ENCODE assay signal across 20 cellular contexts in genomic region chr10:56012146-56012545, GRCh38.
A peak's percentile ranks its signal among the peaks of the same experiment; 100 is the strongest.
DNase-seq lines count a peak whose midpoint lies in the region; ATAC-seq, FAIRE-seq and TF ChIP-seq lines count a peak whose summit lies in the region.
"Had no signal": no experiment of that assay in that cellular context is flagged by ENCODE, and none has a peak within 500 bp of the region (broad histone marks: within the 10 kb centered on the region; RNA-seq: fewer than 3 reads in every experiment).

No MANE protein-coding gene starts in this region.

- intact Hi-C loops in naive thymus-derived CD4-positive, alpha-beta T cell (cut with micrococcal nuclease), result no loop called here
- intact Hi-C loops in OCI-LY7 (cut with micrococcal nuclease; ENCODE audit: unreplicated experiment), result no loop called here

- no peaks in the 10 kb centered on the region for H3K27me3 Mint-ChIP-seq in activated CD4-positive, alpha-beta T cell treated with anti-CD3 and anti-CD28 coated beads, Interleukin-2, amount 10 ng/mL, durations not matched to agents 7 days and 5 days
- no peaks in the 10 kb centered on the region for H3K27me3 Mint-ChIP-seq in naive thymus-derived CD4-positive, alpha-beta T cell
- H3K27me3 Mint-ChIP-seq: CD4-positive, alpha-beta memory T cell had no signal

- peaks cover 0 to 4% of the 10 kb centered on the region in 2 experiments for H3K4me1 ChIP-seq in trophoblast cell (ENCODE audit: control insufficient read depth in 1 of 2, insufficient read depth in 2 of 2, low read length in 2 of 2)
- no peaks in the 10 kb centered on the region for H3K4me1 ChIP-seq in naive thymus-derived CD4-positive, alpha-beta T cell (ENCODE audit: control insufficient read depth in 2 of 2, insufficient read depth in 2 of 2, low read length in 2 of 2)
- no peaks in the 10 kb centered on the region for H3K4me1 ChIP-seq in OCI-LY7 (ENCODE audit: insufficient read depth, low read length, poor library complexity, severe bottlenecking)
- H3K4me1 ChIP-seq: HAP-1 had no signal

- no peaks in the 10 kb centered on the region for H3K79me1 ChIP-seq in trophoblast cell (ENCODE audit: low read length)

- no peak overlapping the region for H3K27ac Mint-ChIP-seq in activated CD4-positive, alpha-beta T cell treated with anti-CD3 and anti-CD28 coated beads, Interleukin-2, amount 10 ng/mL, durations not matched to agents 7 days and 5 days
- no peak overlapping the region for H3K27ac Mint-ChIP-seq in naive thymus-derived CD4-positive, alpha-beta T cell
- H3K27ac Mint-ChIP-seq: CD4-positive, alpha-beta memory T cell; HFFc6 had no signal

- H3K9me3 Mint-ChIP-seq in activated CD4-positive, alpha-beta T cell treated with anti-CD3 and anti-CD28 coated beads, Interleukin-2, amount 10 ng/mL, durations not matched to agents 7 days and 5 days, result peaks cover 9% of the 10 kb centered on the region
- H3K9me3 Mint-ChIP-seq in naive thymus-derived CD4-positive, alpha-beta T cell, result peaks cover 0 to 24% (median 4%) of the 10 kb centered on the region in 11 donors

- no peak for TF ChIP-seq CTCF in bronchial epithelial cell (IDR thresholded peaks at IDR 0.05; ENCODE audit: insufficient read depth, low read length, severe bottlenecking)
- no peak for TF ChIP-seq CTCF in epithelial cell of esophagus (IDR thresholded peaks at IDR 0.05; ENCODE audit: insufficient read depth, low read depth, low read length, missing control alignments)
- TF ChIP-seq CTCF in OCI-LY7 (conservative IDR thresholded peaks at IDR 0.05; ENCODE audit: low read length), result no peak

- H3K4ac ChIP-seq in trophoblast cell (ENCODE audit: low read depth, low read length), result no peak overlapping the region

- H4K8ac ChIP-seq in trophoblast cell (ENCODE audit: low read depth, low read length), result no peak overlapping the region

- no peaks in the 10 kb centered on the region for H3K4me1 Mint-ChIP-seq in activated CD4-positive, alpha-beta T cell treated with anti-CD3 and anti-CD28 coated beads, Interleukin-2, amount 10 ng/mL, durations not matched to agents 7 days and 5 days
- H3K4me1 Mint-ChIP-seq in naive thymus-derived CD4-positive, alpha-beta T cell, result no peaks in the 10 kb centered on the region
- H3K4me1 Mint-ChIP-seq: CD4-positive, alpha-beta memory T cell had no signal

- DNase-seq in H54 (ENCODE audit: insufficient read length, low spot score), result no peak
- DNase-seq in bronchial epithelial cell (ENCODE audit: low read depth), result peak; percentile 23
- DNase-seq in epithelial cell of esophagus (ENCODE audit: low read depth), result peak; percentile 31
- peak; percentile 13 to 54 for DNase-seq in trophoblast cell
- DNase-seq in hypothalamus (lab: John Stamatoyannopoulos, UW), result no peak
- DNase-seq in activated CD4-positive, alpha-beta T cell treated with anti-CD3 and anti-CD28 coated beads, Interleukin-2, amount 10 ng/mL, durations not matched to agents 7 days and 5 days, result no peak
- no peak for DNase-seq in naive thymus-derived CD4-positive, alpha-beta T cell
- no peak for DNase-seq in OCI-LY7 (ENCODE audit: low spot score)
- DNase-seq: C1 segment of cervical spinal cord, Calu3, COR-L47, DMS53, DMS79 treated with DMSO at 0.1 percent for 48 hours, GM23248, HFFc6 had no signal

- no peak overlapping the region for H3K18ac ChIP-seq in trophoblast cell (ENCODE audit: low read length)

- H3K4me3 ChIP-seq in bronchial epithelial cell (ENCODE audit: low read depth, low read length), result no peak overlapping the region
- H3K4me3 ChIP-seq in epithelial cell of esophagus (ENCODE audit: low read length), result no peak overlapping the region
- H3K4me3 ChIP-seq in trophoblast cell (ENCODE audit: low read depth, low read length), result no peak overlapping the region
- H3K4me3 ChIP-seq in naive thymus-derived CD4-positive, alpha-beta T cell (ENCODE audit: low read length), result no peak overlapping the region
- H3K4me3 ChIP-seq in OCI-LY7 (ENCODE audit: low read depth, low read length, poor library complexity, severe bottlenecking), result no peak overlapping the region
- H3K4me3 ChIP-seq: GM23248, HAP-1 had no signal

- CTCF ChIA-PET in activated CD4-positive, alpha-beta T cell treated with anti-CD3 and anti-CD28 coated beads, Interleukin-2, amount 10 ng/mL, durations not matched to agents 7 days and 5 days (lab: Charles Lee), result no interaction called here
- CTCF ChIA-PET in naive thymus-derived CD4-positive, alpha-beta T cell (lab: Charles Lee), result no interaction called here
- CTCF ChIA-PET in OCI-LY7 (lab: Charles Lee; ENCODE audit: unreplicated experiment), result no interaction called here

- POLR2A ChIA-PET in activated CD4-positive, alpha-beta T cell treated with anti-CD3 and anti-CD28 coated beads, Interleukin-2, amount 10 ng/mL, durations not matched to agents 7 days and 5 days (lab: Charles Lee), result no interaction called here
- POLR2A ChIA-PET in naive thymus-derived CD4-positive, alpha-beta T cell (lab: Charles Lee), result no interaction called here
- POLR2A ChIA-PET in OCI-LY7 (lab: Charles Lee), result interaction anchor here (0.5 to 1.1 kb wide), 2 partner anchors 15 to 1666 kb away, joined by 3 read pairs; no protein-coding TSS in a partner anchor

- H3K36me3 Mint-ChIP-seq in activated CD4-positive, alpha-beta T cell treated with anti-CD3 and anti-CD28 coated beads, Interleukin-2, amount 10 ng/mL, durations not matched to agents 7 days and 5 days (ENCODE audit: low read depth), result no peaks in the 10 kb centered on the region
- no peaks in the 10 kb centered on the region for H3K36me3 Mint-ChIP-seq in naive thymus-derived CD4-positive, alpha-beta T cell
- H3K36me3 Mint-ChIP-seq: CD4-positive, alpha-beta memory T cell had no signal

- H2BK12ac ChIP-seq in trophoblast cell (ENCODE audit: low read length), result no peak overlapping the region

- no peaks in the 10 kb centered on the region for H4K20me1 ChIP-seq in OCI-LY7 (ENCODE audit: insufficient read depth, low read length)

- H3K27ac ChIP-seq in trophoblast cell (ENCODE audit: low read depth, low read length) (no peak overlapping the region), OCI-LY7 (ENCODE audit: low read depth, low read length, poor library complexity, severe bottlenecking) (no peak overlapping the region)
- no peak overlapping the region for H3K27ac ChIP-seq in naive thymus-derived CD4-positive, alpha-beta T cell (ENCODE audit: low read depth, low read length)
- H3K27ac ChIP-seq: GM23248 had no signal

- no peaks in the 10 kb centered on the region for H3K27me3 ChIP-seq in bronchial epithelial cell (ENCODE audit: control insufficient read depth, insufficient read depth, low read length)
- no peaks in the 10 kb centered on the region for H3K27me3 ChIP-seq in trophoblast cell (ENCODE audit: insufficient read depth, low read length)
- H3K27me3 ChIP-seq in naive thymus-derived CD4-positive, alpha-beta T cell (ENCODE audit: control insufficient read depth in 2 of 2, insufficient read depth in 2 of 2, low read length in 2 of 2), result no peaks in the 10 kb centered on the region

- no peak for TF ChIP-seq POLR2A in H54 (IDR thresholded peaks at IDR 0.05; ENCODE audit: low read depth, low read length)

- H2AK5ac ChIP-seq in trophoblast cell (ENCODE audit: low read length), result no peak overlapping the region

- H3K4me2 ChIP-seq in trophoblast cell (ENCODE audit: low read length), result no peak overlapping the region
- H3K4me2 ChIP-seq in OCI-LY7 (ENCODE audit: low read length), result no peak overlapping the region

- FAIRE-seq in H54 (lab: Jason Lieb, UNC), result peak; percentile 15
- FAIRE-seq in bronchial epithelial cell (lab: Jason Lieb, UNC), result no peak
- FAIRE-seq: G401.6, GM12892, GM19239 had no signal

- H3K14ac ChIP-seq in trophoblast cell (ENCODE audit: low read length), result no peak overlapping the region

- H4K91ac ChIP-seq in trophoblast cell (ENCODE audit: low read depth, low read length), result no peak overlapping the region

- no TSS peak for BruUV-seq in OCI-LY7 (replicated peaks; lab: Mats Ljungman, UMichigan)

- H2AFZ ChIP-seq in trophoblast cell (ENCODE audit: insufficient read depth, low read length, poor library complexity) (no peak overlapping the region), OCI-LY7 (ENCODE audit: low read length) (no peak overlapping the region)
- H2AFZ ChIP-seq: GM23248 had no signal

- no peaks in the 10 kb centered on the region for H3K36me3 ChIP-seq in bronchial epithelial cell (ENCODE audit: control insufficient read depth, insufficient read depth, low read length)
- no peaks in the 10 kb centered on the region for H3K36me3 ChIP-seq in trophoblast cell (ENCODE audit: control insufficient read depth in 1 of 2, insufficient read depth in 2 of 2, low read length in 2 of 2)
- no peaks in the 10 kb centered on the region for H3K36me3 ChIP-seq in naive thymus-derived CD4-positive, alpha-beta T cell (ENCODE audit: control insufficient read depth in 2 of 3, insufficient read depth in 3 of 3, low read length in 3 of 3)
- H3K36me3 ChIP-seq in OCI-LY7 (ENCODE audit: insufficient read depth, low read length), result no peaks in the 10 kb centered on the region
- H3K36me3 ChIP-seq: HAP-1 had no signal

- no peak overlapping the region for H3K4me3 Mint-ChIP-seq in activated CD4-positive, alpha-beta T cell treated with anti-CD3 and anti-CD28 coated beads, Interleukin-2, amount 10 ng/mL, durations not matched to agents 7 days and 5 days
- H3K4me3 Mint-ChIP-seq in naive thymus-derived CD4-positive, alpha-beta T cell, result no peak overlapping the region
- H3K4me3 Mint-ChIP-seq: HFFc6 had no signal

- no peaks in the 10 kb centered on the region for H3K9me2 ChIP-seq in OCI-LY7 (ENCODE audit: insufficient read depth, low read length)

- no peak overlapping the region for H2BK120ac ChIP-seq in trophoblast cell (ENCODE audit: insufficient read depth, low read length, poor library complexity)

- ATAC-seq in naive thymus-derived CD4-positive, alpha-beta T cell, result no peak

- H3K9me3 ChIP-seq in trophoblast cell (ENCODE audit: insufficient read depth, low read depth, low read length), result no peaks in the 10 kb centered on the region
- H3K9me3 ChIP-seq in naive thymus-derived CD4-positive, alpha-beta T cell (ENCODE audit: control insufficient read depth in 2 of 3, low read length in 3 of 3), result peaks cover 0 to 3% (median 0%) of the 10 kb centered on the region in 3 experiments
- no peaks in the 10 kb centered on the region for H3K9me3 ChIP-seq in OCI-LY7 (ENCODE audit: low read length)
- H3K9me3 ChIP-seq: HAP-1 had no signal

- no peak overlapping the region for H3K9ac ChIP-seq in trophoblast cell (ENCODE audit: low read length)
- H3K9ac ChIP-seq: GM23248 had no signal

- no peak overlapping the region for H3K23ac ChIP-seq in trophoblast cell (ENCODE audit: low read length)

- H2BK5ac ChIP-seq in trophoblast cell (ENCODE audit: low read depth, low read length, poor library complexity), result no peak overlapping the region

- no peak overlapping the region for H4K12ac ChIP-seq in trophoblast cell (ENCODE audit: low read depth, low read length)

- no peaks in the 10 kb centered on the region for H3K79me2 ChIP-seq in trophoblast cell (ENCODE audit: control insufficient read depth, insufficient read depth, low read length, poor library complexity)
- H3K79me2 ChIP-seq in OCI-LY7 (ENCODE audit: insufficient read depth, low read depth, low read length), result no peaks in the 10 kb centered on the region

Comparison
In these comparisons a context has a peak if more than half of its experiments do, and no peak if none do; other contexts are left out.
1. DNase-seq: peak in bronchial epithelial cell (single experiment), epithelial cell of esophagus (single experiment) and trophoblast cell (2 of 2); none in H54 (single experiment), hypothalamus (0 of 51), activated CD4-positive, alpha-beta T cell treated with anti-CD3 and anti-CD28 coated beads, Interleukin-2, amount 10 ng/mL, durations not matched to agents 7 days and 5 days (single experiment), naive thymus-derived CD4-positive, alpha-beta T cell (0 of 9) and OCI-LY7 (single experiment).